Comparison of ENCODE assay signal across 23 cellular contexts in genomic region chrX:31487946-31488345, GRCh38.
"Had no signal": no experiment of that assay in that cellular context is flagged by ENCODE, and none has a peak within 500 bp of the region (broad histone marks: within the 10 kb centered on the region; RNA-seq: fewer than 3 reads in every experiment).

No MANE protein-coding gene starts in this region.

- H3K9me3 Mint-ChIP-seq: effector memory CD8-positive, alpha-beta T cell had no signal

- H3K9me3 ChIP-seq: esophagus squamous epithelium, gastrocnemius medialis, heart right ventricle, left lung, lower lobe of right lung, mucosa of descending colon had no signal

- H3K36me3 ChIP-seq: esophagus squamous epithelium, gastrocnemius medialis, heart right ventricle, left lung, lower lobe of right lung had no signal

- H3K27ac Mint-ChIP-seq: effector memory CD8-positive, alpha-beta T cell; endodermal cell; mesothelial cell of epicardium; naive B cell had no signal

- DNase-seq: effector CD8-positive, alpha-beta T cell; effector memory CD8-positive, alpha-beta T cell; endodermal cell; erythroblast; esophagus squamous epithelium; foreskin fibroblast; foreskin melanocyte; gastrocnemius medialis; glutamatergic neuron; head of caudate nucleus; hippocampal formation; left cardiac atrium; left lung; left ventricle myocardium superior; lower lobe of right lung; mesenchymal stem cell; mucosa of descending colon; naive B cell had no signal

- H3K27me3 ChIP-seq: esophagus squamous epithelium, gastrocnemius medialis, heart right ventricle, left lung had no signal

- ATAC-seq: effector memory CD8-positive, alpha-beta T cell; esophagus mucosa; gastrocnemius medialis; left cardiac atrium; left lung; left ventricle myocardium superior; lower lobe of right lung; mucosa of descending colon had no signal

- H3K27ac ChIP-seq: coronary artery, epithelial cell of prostate, esophagus squamous epithelium, gastrocnemius medialis, heart right ventricle, left lung, lower lobe of right lung had no signal

- H3K4me1 ChIP-seq: esophagus squamous epithelium, gastrocnemius medialis, left lung, lower lobe of right lung had no signal

- H3K36me3 Mint-ChIP-seq: mesothelial cell of epicardium, naive B cell had no signal

- H3K4me3 Mint-ChIP-seq: effector memory CD8-positive, alpha-beta T cell; endodermal cell; mesothelial cell of epicardium; naive B cell had no signal

- H3K4me3 ChIP-seq: coronary artery, esophagus squamous epithelium, gastrocnemius medialis, heart right ventricle, left lung, lower lobe of right lung, mucosa of descending colon had no signal

- H3K4me1 Mint-ChIP-seq: naive B cell had no signal

- H3K27me3 Mint-ChIP-seq: effector memory CD8-positive, alpha-beta T cell; naive B cell had no signal
